23 cellular contexts compared by ENCODE assay signal in genomic region chr4:96009720-96010119, GRCh38.
DNase-seq lines count a peak whose midpoint lies in the region; FAIRE-seq and TF ChIP-seq lines count a peak whose summit lies in the region.
"Had no signal": no experiment of that assay in that cellular context is flagged by ENCODE, and none has a peak within 500 bp of the region (broad histone marks: within the 10 kb centered on the region; RNA-seq: fewer than 3 reads in every experiment).

No MANE protein-coding gene starts in this region.

- H3K27me3 Mint-ChIP-seq in astrocyte (ENCODE audit: low read depth, unreplicated experiment): no peaks in the 10 kb centered on the region
- H3K27me3 Mint-ChIP-seq: brain; naive thymus-derived CD8-positive, alpha-beta T cell; stimulated activated memory B cell treated with anti-CD40 and anti-IgM and Interleukin-4, amounts not matched to agents 10 μg/mL and 1 μg/mL and 100 μg/mL, for 72 hours; T-cell had no signal

- no peaks in the 10 kb centered on the region for H3K27me3 ChIP-seq in astrocyte (ENCODE audit: insufficient read depth, low read length)
- H3K27me3 ChIP-seq in hepatocyte: no peaks in the 10 kb centered on the region
- H3K27me3 ChIP-seq: gastrocnemius medialis, ovary, right lobe of liver had no signal

- no peaks in the 10 kb centered on the region for H3K9me3 ChIP-seq in astrocyte (ENCODE audit: insufficient read depth, low read depth, low read length)
- no peaks in the 10 kb centered on the region for H3K9me3 ChIP-seq in hepatocyte (ENCODE audit: low read depth)
- H3K9me3 ChIP-seq: gastrocnemius medialis, ovary, right lobe of liver had no signal

- H3K4me1 ChIP-seq in astrocyte (ENCODE audit: insufficient read depth, low read length) (no peaks in the 10 kb centered on the region), hepatocyte (ENCODE audit: insufficient read depth) (no peaks in the 10 kb centered on the region)
- H3K4me1 ChIP-seq: gastrocnemius medialis, right lobe of liver had no signal

- peaks cover 10% of the 10 kb centered on the region for H3K4me1 Mint-ChIP-seq in astrocyte (ENCODE audit: low read depth, unreplicated experiment)
- H3K4me1 Mint-ChIP-seq: activated naive CD4-positive, alpha-beta T cell treated with anti-CD3 and anti-CD28 coated beads, Interleukin-2, amount 50 U/mL, for 24 hours; brain; naive thymus-derived CD8-positive, alpha-beta T cell; stimulated activated memory B cell treated with anti-CD40 and anti-IgM and Interleukin-4, amounts not matched to agents 10 μg/mL and 1 μg/mL and 100 μg/mL, for 72 hours; T-cell had no signal

- no peaks in the 10 kb centered on the region for H3K9me3 Mint-ChIP-seq in astrocyte (ENCODE audit: unreplicated experiment)
- H3K9me3 Mint-ChIP-seq: activated naive CD4-positive, alpha-beta T cell treated with anti-CD3 and anti-CD28 coated beads, Interleukin-2, amount 50 U/mL, for 24 hours; CD8-positive, alpha-beta T cell had no signal

- H3K36me3 ChIP-seq in astrocyte (ENCODE audit: insufficient read depth, low read length) (no peaks in the 10 kb centered on the region), hepatocyte (replicated peaks; ENCODE audit: insufficient read depth, low read depth) (no peaks in the 10 kb centered on the region)
- H3K36me3 ChIP-seq: gastrocnemius medialis, ovary, right lobe of liver had no signal

- no peak overlapping the region for H3K27ac Mint-ChIP-seq in astrocyte (ENCODE audit: unreplicated experiment)
- H3K27ac Mint-ChIP-seq: activated naive CD4-positive, alpha-beta T cell treated with anti-CD3 and anti-CD28 coated beads, Interleukin-2, amount 50 U/mL, for 24 hours; brain; CD8-positive, alpha-beta T cell; naive thymus-derived CD8-positive, alpha-beta T cell; stimulated activated memory B cell treated with anti-CD40 and anti-IgM and Interleukin-4, amounts not matched to agents 10 μg/mL and 1 μg/mL and 100 μg/mL, for 72 hours; T-cell had no signal

- DNase-seq in LHCN-M2 (ENCODE audit: low read depth) (peak; percentile 61), astrocyte (ENCODE audit: low read depth) (peak; percentile 70), fibroblast of the aortic adventitia (ENCODE audit: low read depth) (peak; percentile 23), retinal pigment epithelial cell (ENCODE audit: low read depth) (peak; percentile 55), GM20000 (ENCODE audit: low spot score) (no peak), hepatocyte (ENCODE audit: low spot score) (no peak), NCI-H1436 treated with DMSO at 0.1 percent for 48 hours (lab: John Stamatoyannopoulos, UW) (no peak)
- DNase-seq: activated CD4-positive, alpha-beta T cell treated with anti-CD3 and anti-CD28 coated beads for 4 hours; CD8-positive, alpha-beta T cell; cortex of kidney; gastrocnemius medialis; left cardiac atrium; naive thymus-derived CD8-positive, alpha-beta T cell; NCI-H2107; NCI-H526; ovary; right lobe of liver; Right ventricle myocardium superior; T-cell had no signal

- no peaks in the 10 kb centered on the region for H4K20me1 ChIP-seq in astrocyte (ENCODE audit: insufficient read depth, low read length)
- no peaks in the 10 kb centered on the region for H4K20me1 ChIP-seq in hepatocyte (ENCODE audit: insufficient read depth, poor library complexity, severe bottlenecking)

- H3K4me3 Mint-ChIP-seq in astrocyte (ENCODE audit: unreplicated experiment): no peak overlapping the region
- H3K4me3 Mint-ChIP-seq: activated naive CD4-positive, alpha-beta T cell treated with anti-CD3 and anti-CD28 coated beads, Interleukin-2, amount 50 U/mL, for 24 hours; brain; CD8-positive, alpha-beta T cell; naive thymus-derived CD8-positive, alpha-beta T cell; stimulated activated memory B cell treated with anti-CD40 and anti-IgM and Interleukin-4, amounts not matched to agents 10 μg/mL and 1 μg/mL and 100 μg/mL, for 72 hours; T-cell had no signal

- no peak for FAIRE-seq in astrocyte (lab: Jason Lieb, UNC)
- FAIRE-seq: TTC549 had no signal

- H3K4me3 ChIP-seq in astrocyte (ENCODE audit: insufficient read depth, low read depth, low read length) (no peak overlapping the region), fibroblast of the aortic adventitia (ENCODE audit: low read depth, low read length) (no peak overlapping the region), retinal pigment epithelial cell (ENCODE audit: low read length) (no peak overlapping the region), hepatocyte (no peak overlapping the region)
- H3K4me3 ChIP-seq: gastrocnemius medialis, ovary, right lobe of liver had no signal

- no peaks in the 10 kb centered on the region for H3K9me2 ChIP-seq in hepatocyte (replicated peaks; ENCODE audit: insufficient read depth)

- H2AFZ ChIP-seq in astrocyte (ENCODE audit: low read depth, low read length) (no peak overlapping the region), hepatocyte (no peak overlapping the region)

- H3K79me2 ChIP-seq in astrocyte (ENCODE audit: insufficient read depth, low read length) (no peaks in the 10 kb centered on the region), hepatocyte (no peaks in the 10 kb centered on the region)

- no peak overlapping the region for H3K9ac ChIP-seq in astrocyte (ENCODE audit: low read length)

- no peaks in the 10 kb centered on the region for H3K36me3 Mint-ChIP-seq in astrocyte (ENCODE audit: low read depth, unreplicated experiment)
- H3K36me3 Mint-ChIP-seq: activated naive CD4-positive, alpha-beta T cell treated with anti-CD3 and anti-CD28 coated beads, Interleukin-2, amount 50 U/mL, for 24 hours; brain; CD8-positive, alpha-beta T cell; naive thymus-derived CD8-positive, alpha-beta T cell; stimulated activated memory B cell treated with anti-CD40 and anti-IgM and Interleukin-4, amounts not matched to agents 10 μg/mL and 1 μg/mL and 100 μg/mL, for 72 hours; T-cell had no signal

- H3K4me2 ChIP-seq in astrocyte (ENCODE audit: low read length) (no peak overlapping the region), hepatocyte (no peak overlapping the region)

- no peak overlapping the region for H3K27ac ChIP-seq in astrocyte (ENCODE audit: low read depth, low read length)
- H3K27ac ChIP-seq in hepatocyte: no peak overlapping the region
- H3K27ac ChIP-seq: gastrocnemius medialis, ovary, right lobe of liver had no signal

- TF ChIP-seq CTCF in astrocyte (IDR thresholded peaks at IDR 0.05; ENCODE audit: insufficient read depth, low read depth, low read length) (no peak), fibroblast of the aortic adventitia (IDR thresholded peaks at IDR 0.05; ENCODE audit: insufficient read depth, low read length) (no peak), retinal pigment epithelial cell (conservative IDR thresholded peaks at IDR 0.05; ENCODE audit: low read depth, low read length) (no peak), GM20000 (IDR thresholded peaks at IDR 0.05; ENCODE audit: extremely low read depth, missing control alignments) (no peak), hepatocyte (IDR thresholded peaks at IDR 0.05; ENCODE audit: poor library complexity) (no peak)

Comparison
In these comparisons a context has a peak if more than half of its experiments do, and no peak if none do; other contexts are left out.
1. DNase-seq: peak in LHCN-M2 (single experiment), astrocyte (single experiment), fibroblast of the aortic adventitia (single experiment) and retinal pigment epithelial cell (single experiment); none in GM20000 (single experiment), hepatocyte (single experiment) and NCI-H1436 treated with DMSO at 0.1 percent for 48 hours (single experiment).